Comparison of ENCODE assay signal across 30 cellular contexts in the genomic region with DNA sequence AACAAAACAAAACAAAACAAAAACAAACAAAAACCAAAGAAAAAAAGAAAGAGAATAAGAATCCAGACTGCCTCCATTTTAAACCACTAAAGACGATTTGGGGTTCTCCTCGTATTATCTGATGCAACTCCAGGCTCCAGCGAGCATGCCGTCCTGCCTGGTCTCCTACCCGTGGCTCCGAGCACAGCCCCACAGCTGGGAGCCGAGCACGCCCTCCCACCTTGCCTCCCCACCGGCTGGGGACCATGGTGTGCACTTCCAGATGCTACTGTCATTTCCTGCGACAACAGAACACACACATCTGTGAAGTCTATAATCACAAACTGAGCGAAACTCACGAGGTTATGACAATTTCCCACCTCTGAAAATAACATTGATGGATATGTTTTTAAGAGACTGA.
"Had no signal": no experiment of that assay in that cellular context is flagged by ENCODE, and none has a peak within 500 bp of the region (broad histone marks: within the 10 kb centered on the region; RNA-seq: fewer than 3 reads in every experiment).

No MANE protein-coding gene starts in this region.

- H3K9me3 Mint-ChIP-seq: natural killer cell; stimulated activated effector memory CD8-positive, alpha-beta T cell treated with anti-CD3 and anti-CD28 coated beads, Interleukin-12 subunit alpha, Interleukin-12 subunit beta, amount 100 ng/mL, for 72 hours; stimulated activated naive CD8-positive, alpha-beta T cell treated with anti-CD3 and anti-CD28 coated beads, Interleukin-15, Interleukin-2, amounts not matched to agents 100 ng/mL and 50 ng/mL, for 24 hours had no signal

- H3K36me3 ChIP-seq: heart right ventricle, left ventricle myocardium inferior, neural progenitor cell, pancreas, prostate gland, spleen, suprapubic skin, thoracic aorta, tibial artery, upper lobe of right lung had no signal

- H3K27me3 ChIP-seq: hepatocyte, neural progenitor cell, pancreas, suprapubic skin, upper lobe of right lung had no signal

- H3K27ac ChIP-seq: heart right ventricle, hepatocyte, left ventricle myocardium inferior, neural progenitor cell, pancreas, prostate gland, spleen, suprapubic skin, thoracic aorta, tibial artery, upper lobe of right lung had no signal

- H3K4me1 Mint-ChIP-seq: mesothelial cell of epicardium; natural killer cell; stimulated activated effector memory CD8-positive, alpha-beta T cell treated with anti-CD3 and anti-CD28 coated beads, Interleukin-12 subunit alpha, Interleukin-12 subunit beta, amount 100 ng/mL, for 72 hours had no signal

- H3K4me1 ChIP-seq: heart right ventricle, left ventricle myocardium inferior, pancreas, prostate gland, spleen, suprapubic skin, tibial artery, upper lobe of right lung had no signal

- DNase-seq: heart right ventricle; left ventricle myocardium inferior; mesendoderm; naive B cell; natural killer cell; nephron progenitor cell; pancreas; posterior cingulate gyrus; retina; right cardiac atrium; small intestine; spleen; stimulated activated CD4-positive, alpha-beta T cell treated with anti-CD3 and anti-CD28 coated beads, Interleukin-4, amount 100 ng/mL, for 24 hours; stimulated activated naive CD4-positive, alpha-beta T cell; tibial artery; trophoblast cell; upper lobe of right lung had no signal

- H3K4me3 Mint-ChIP-seq: mesothelial cell of epicardium; naive B cell; natural killer cell; nephron progenitor cell; neural progenitor cell; stimulated activated effector memory CD8-positive, alpha-beta T cell treated with anti-CD3 and anti-CD28 coated beads, Interleukin-12 subunit alpha, Interleukin-12 subunit beta, amount 100 ng/mL, for 72 hours; stimulated activated naive CD8-positive, alpha-beta T cell treated with anti-CD3 and anti-CD28 coated beads, Interleukin-15, Interleukin-2, amounts not matched to agents 100 ng/mL and 50 ng/mL, for 24 hours had no signal

- FAIRE-seq: keratinocyte, pancreas, small intestine, urothelium cell line had no signal

- H3K9ac ChIP-seq: neural progenitor cell had no signal

- H3K4me3 ChIP-seq: heart right ventricle, hepatocyte, left ventricle myocardium inferior, lung, neural progenitor cell, pancreas, prostate gland, spleen, suprapubic skin, thoracic aorta, tibial artery, upper lobe of right lung had no signal

- H3K27ac Mint-ChIP-seq: mesothelial cell of epicardium; naive B cell; natural killer cell; nephron progenitor cell; neural progenitor cell; stimulated activated effector memory CD8-positive, alpha-beta T cell treated with anti-CD3 and anti-CD28 coated beads, Interleukin-12 subunit alpha, Interleukin-12 subunit beta, amount 100 ng/mL, for 72 hours; stimulated activated naive CD8-positive, alpha-beta T cell treated with anti-CD3 and anti-CD28 coated beads, Interleukin-15, Interleukin-2, amounts not matched to agents 100 ng/mL and 50 ng/mL, for 24 hours had no signal

- H3K36me3 Mint-ChIP-seq: mesothelial cell of epicardium; naive B cell; natural killer cell; neural progenitor cell; stimulated activated effector memory CD8-positive, alpha-beta T cell treated with anti-CD3 and anti-CD28 coated beads, Interleukin-12 subunit alpha, Interleukin-12 subunit beta, amount 100 ng/mL, for 72 hours had no signal

- H3K9me3 ChIP-seq: pancreas, prostate gland, thoracic aorta, upper lobe of right lung had no signal

- ATAC-seq: heart right ventricle; left colon; natural killer cell; pancreas; right cardiac atrium; sciatic nerve; stimulated activated effector memory CD8-positive, alpha-beta T cell treated with anti-CD3 and anti-CD28 coated beads, Interleukin-12 subunit alpha, Interleukin-12 subunit beta, amount 100 ng/mL, for 72 hours; upper lobe of right lung had no signal
